23 cellular contexts compared by ENCODE assay signal in the genomic region with DNA sequence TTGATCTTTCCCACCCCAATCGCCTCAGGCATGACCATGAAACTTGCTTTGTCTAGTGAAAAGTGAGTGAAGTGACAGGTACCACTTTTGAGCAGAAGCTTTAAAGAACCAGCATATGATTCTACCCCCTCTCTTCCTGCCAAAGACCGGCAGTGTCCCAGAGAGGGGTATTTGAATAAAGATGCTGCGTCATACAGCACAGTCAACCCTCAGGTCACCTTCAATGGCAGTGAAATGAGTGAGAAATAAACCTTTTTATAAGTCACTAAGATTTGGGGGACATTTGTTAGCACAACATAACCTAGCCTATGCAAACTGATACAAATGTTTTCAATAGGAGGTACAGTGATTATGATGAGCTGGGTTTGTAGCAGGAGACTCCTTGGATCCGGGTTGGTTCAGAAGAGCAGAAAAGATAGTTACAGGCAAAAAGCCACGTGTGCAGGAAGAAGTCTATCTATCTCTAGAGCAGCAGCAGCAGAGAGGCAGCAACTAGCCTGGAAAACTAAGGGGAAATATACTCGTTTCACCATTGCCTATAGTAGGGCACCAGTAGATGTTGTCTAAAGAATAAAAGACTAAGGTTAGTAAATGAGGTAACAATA. TPM values are rescaled to one million over a fixed set of nuclear protein-coding genes. Genes with fewer than 3 reads are reported as not detected.
DNase-seq lines count a peak whose midpoint lies in the region; ATAC-seq and TF ChIP-seq lines count a peak whose summit lies in the region.
"Had no signal": no experiment of that assay in that cellular context is flagged by ENCODE, and none has a peak within 500 bp of the region (broad histone marks: within the 10 kb centered on the region; RNA-seq: fewer than 3 reads in every experiment).

No MANE protein-coding gene starts in this region.

- H3K27me3 Mint-ChIP-seq in H9 (ENCODE audit: low read depth) (no peaks in the 10 kb centered on the region), mesothelial cell of epicardium (ENCODE audit: low read depth) (no peaks in the 10 kb centered on the region)
- H3K27me3 Mint-ChIP-seq: CD4-positive, alpha-beta T cell had no signal

- no peak overlapping the region for H2BK12ac ChIP-seq in H9 (ENCODE audit: insufficient read length, low read depth, low read length)

- H4K8ac ChIP-seq in H9 (replicated peaks; ENCODE audit: insufficient read length, low read depth, low read length) = no peak overlapping the region

- no TSS peak for BruUV-seq in OCI-LY7 (replicated peaks; lab: Mats Ljungman, UMichigan)

- no peak overlapping the region for H2BK120ac ChIP-seq in H9 (ENCODE audit: low read depth, low read length, poor library complexity, severe bottlenecking)

- H4K5ac ChIP-seq in H9 (ENCODE audit: insufficient read length, low read depth, low read length) = no peak overlapping the region

- peak overlapping the region in 1 of 3 experiments; percentile 15; a peak in 2 of 7 replicates for H3K27ac Mint-ChIP-seq in H9
- peak overlapping the region; percentile 40 for H3K27ac Mint-ChIP-seq in mesothelial cell of epicardium
- H3K27ac Mint-ChIP-seq in activated naive CD4-positive, alpha-beta T cell treated with anti-CD3 and anti-CD28 coated beads, Interleukin-2, amount 50 U/mL, for 72 hours = no peak overlapping the region
- H3K27ac Mint-ChIP-seq: CD4-positive, alpha-beta T cell; HFFc6 had no signal

- POLR2A ChIA-PET in OCI-LY7 (lab: Charles Lee) = interaction anchor here (0.8 to 1.8 kb wide), 5 partner anchors 22 to 59 kb away, joined by 3 to 7 read pairs (median 4); no protein-coding TSS in a partner anchor

- H3K4me2 ChIP-seq in H9 (ENCODE audit: insufficient read depth, insufficient read length, low read length) (no peak overlapping the region), OCI-LY7 (ENCODE audit: low read length) (peak overlapping the region; percentile 87)
- H3K4me2 ChIP-seq: A549; BLaER1 treated with 17β-estradiol and CSF1 and Interleukin-3, amounts not matched to agents 10 nM and 100 nM; KMS-11 had no signal

- no peak overlapping the region for H3K18ac ChIP-seq in H9 (ENCODE audit: insufficient read length, low read depth, low read length)

- H3K27ac ChIP-seq in H9 (ENCODE audit: insufficient read length, low read depth, low read length) = no peak overlapping the region
- peak overlapping the region; percentile 90 for H3K27ac ChIP-seq in OCI-LY7 (ENCODE audit: low read depth, low read length, poor library complexity, severe bottlenecking)
- H3K27ac ChIP-seq in skeletal muscle tissue (ENCODE audit: low read depth, low read length) = peak overlapping the region; percentile 20
- H3K27ac ChIP-seq: A549, KMS-11 had no signal

- no peak overlapping the region for H2BK5ac ChIP-seq in H9 (ENCODE audit: insufficient read length, low read length)

- H3K4me1 Mint-ChIP-seq in H9 (peaks cover 11 to 12% of the 10 kb centered on the region in 2 experiments), mesothelial cell of epicardium (peaks cover 15% of the 10 kb centered on the region)

- no peak for DNase-seq in H9
- peak; percentile 44 for DNase-seq in OCI-LY7 (ENCODE audit: low spot score)
- no peak for DNase-seq in mesothelial cell of epicardium (ENCODE audit: low spot score in 2 of 2, unreplicated experiment in 2 of 2)
- no peak for DNase-seq in activated naive CD4-positive, alpha-beta T cell treated with anti-CD3 and anti-CD28 coated beads, Interleukin-2, amount 50 U/mL, for 72 hours (ENCODE audit: low spot score in 2 of 2)
- no peak for DNase-seq in 8988T
- DNase-seq: AML-193; CD4-positive, alpha-beta T cell; HFFc6; IMR-90; NCI-H1048; NCI-H1417 treated with DMSO at 0.1 percent for 48 hours; NCI-H187; NCI-H2171 treated with DMSO at 0.1 percent for 48 hours; NCI-H510A treated with DMSO at 0.1 percent for 48 hours; NCI-H748 treated with DMSO at 0.1 percent for 48 hours; Right ventricle myocardium superior; RPMI8226 had no signal

- no peaks in the 10 kb centered on the region for H3K9me3 ChIP-seq in H9 (ENCODE audit: control insufficient read depth, low read depth, low read length)
- peaks cover 14% of the 10 kb centered on the region; the same call in 1 of the 2 replicates for H3K9me3 ChIP-seq in OCI-LY7 (ENCODE audit: low read length)
- H3K9me3 ChIP-seq in skeletal muscle tissue (ENCODE audit: control insufficient read depth in 3 of 3, low read length in 3 of 3) = no peaks in the 10 kb centered on the region
- H3K9me3 ChIP-seq: HAP-1 had no signal

- no peak overlapping the region for H3K56ac ChIP-seq in H9 (ENCODE audit: insufficient read length, low read depth, low read length)

- H3K79me2 ChIP-seq in H9 (ENCODE audit: insufficient read depth, low read length) = no peaks in the 10 kb centered on the region
- H3K79me2 ChIP-seq in OCI-LY7 (ENCODE audit: insufficient read depth, low read depth, low read length) = no peaks in the 10 kb centered on the region

- no CpG with 5 or more reads among the region's 6 CpGs for WGBS in H9 (ENCODE audit: extremely low coverage, insufficient read length, low lambda C conversion rate)

- CTCF ChIA-PET in OCI-LY7 (lab: Charles Lee; ENCODE audit: unreplicated experiment) = no interaction called here

- H3K36me3 ChIP-seq in OCI-LY7 (ENCODE audit: insufficient read depth, low read length) (peaks cover 11% of the 10 kb centered on the region), skeletal muscle tissue (ENCODE audit: control insufficient read depth in 3 of 3, insufficient read depth in 3 of 3, low read length in 3 of 3) (no peaks in the 10 kb centered on the region)
- H3K36me3 ChIP-seq: BLaER1 treated with 17β-estradiol and CSF1 and Interleukin-3, amounts not matched to agents 10 nM and 100 nM; HAP-1 had no signal

- H4K91ac ChIP-seq in H9 (ENCODE audit: insufficient read length, low read depth, low read length) = no peak overlapping the region

- H2AFZ ChIP-seq in H9 (ENCODE audit: low read length) (peak overlapping the region; percentile 10), OCI-LY7 (ENCODE audit: low read length) (peak overlapping the region; percentile 85)

- H3K23ac ChIP-seq in H9 (ENCODE audit: insufficient read length, low read depth, low read length) = no peak overlapping the region

- H3K23me2 ChIP-seq in H9 (ENCODE audit: insufficient read length, low read depth, low read length, poor library complexity, severe bottlenecking) = no peaks in the 10 kb centered on the region

- no peak overlapping the region for H3K14ac ChIP-seq in H9 (ENCODE audit: insufficient read depth, low read length)

- H2BK20ac ChIP-seq in H9 (ENCODE audit: low read depth, low read length, poor library complexity, severe bottlenecking) = no peak overlapping the region

- H3K4me3 Mint-ChIP-seq in H9 (no peak overlapping the region), mesothelial cell of epicardium (no peak overlapping the region)
- H3K4me3 Mint-ChIP-seq: CD4-positive, alpha-beta T cell; HFFc6 had no signal

- H3K9me3 Mint-ChIP-seq in H9 (peaks cover 15% of the 10 kb centered on the region in 2 experiments), mesothelial cell of epicardium (peaks cover 4% of the 10 kb centered on the region)
- no peaks in the 10 kb centered on the region for H3K9me3 Mint-ChIP-seq in activated naive CD4-positive, alpha-beta T cell treated with anti-CD3 and anti-CD28 coated beads, Interleukin-2, amount 50 U/mL, for 72 hours
- H3K9me3 Mint-ChIP-seq: CD4-positive, alpha-beta T cell; HFFc6 had no signal

- H3K4ac ChIP-seq in H9 (ENCODE audit: low read depth, low read length) = no peak overlapping the region

- no peaks in the 10 kb centered on the region for H4K20me1 ChIP-seq in H9 (ENCODE audit: control insufficient read depth, insufficient read depth, insufficient read length)
- H4K20me1 ChIP-seq in OCI-LY7 (ENCODE audit: insufficient read depth, low read length) = no peaks in the 10 kb centered on the region
- H4K20me1 ChIP-seq: BLaER1 treated with 17β-estradiol and CSF1 and Interleukin-3, amounts not matched to agents 10 nM and 100 nM had no signal

- no peak overlapping the region for H2BK15ac ChIP-seq in H9 (ENCODE audit: low read depth, low read length)

- H3K9me2 ChIP-seq in OCI-LY7 (ENCODE audit: insufficient read depth, low read length) = no peaks in the 10 kb centered on the region

- intact Hi-C loops in OCI-LY7 (cut with micrococcal nuclease; ENCODE audit: unreplicated experiment) = no loop called here

- H3K4me3 ChIP-seq in OCI-LY7 (ENCODE audit: low read depth, low read length, poor library complexity, severe bottlenecking) = no peak overlapping the region
- no peak overlapping the region for H3K4me3 ChIP-seq in skeletal muscle tissue (ENCODE audit: low read length in 3 of 3)
- H3K4me3 ChIP-seq: A549; BLaER1 treated with 17β-estradiol and CSF1 and Interleukin-3, amounts not matched to agents 10 nM and 100 nM; HAP-1 had no signal

- H3K79me1 ChIP-seq in H9 (ENCODE audit: insufficient read depth, low read depth, low read length, poor library complexity, severe bottlenecking) = no peaks in the 10 kb centered on the region

- ATAC-seq in HG03521 (IDR thresholded peaks at IDR 0.05; ENCODE audit: unreplicated experiment) = no peak
- ATAC-seq in activated naive CD4-positive, alpha-beta T cell treated with anti-CD3 and anti-CD28 coated beads, Interleukin-2, amount 50 U/mL, for 72 hours = no peak
- ATAC-seq: A549 had no signal

- H3K27me3 ChIP-seq in H9 (ENCODE audit: insufficient read depth, low read length) (no peaks in the 10 kb centered on the region), skeletal muscle tissue (ENCODE audit: control insufficient read depth in 3 of 3, insufficient read depth in 3 of 3, low read length in 3 of 3) (no peaks in the 10 kb centered on the region)
- H3K27me3 ChIP-seq: BLaER1 treated with 17β-estradiol and CSF1 and Interleukin-3, amounts not matched to agents 10 nM and 100 nM had no signal

- no peak overlapping the region for H3T11ph ChIP-seq in H9 (ENCODE audit: low read length)

- H3K9ac ChIP-seq in H9 (ENCODE audit: extremely low read depth, insufficient read length, low read length) (no peak overlapping the region), skeletal muscle tissue (ENCODE audit: low read depth in 1 of 3, low read length in 3 of 3) (no peak overlapping the region)
- H3K9ac ChIP-seq: BLaER1 treated with 17β-estradiol and CSF1 and Interleukin-3, amounts not matched to agents 10 nM and 100 nM; KMS-11 had no signal

- H3K4me1 ChIP-seq in H9 (ENCODE audit: insufficient read depth, low read length) = no peaks in the 10 kb centered on the region
- peaks cover 62% of the 10 kb centered on the region for H3K4me1 ChIP-seq in OCI-LY7 (ENCODE audit: insufficient read depth, low read length, poor library complexity, severe bottlenecking)
- peaks cover 0 to 9% (median 4%) of the 10 kb centered on the region in 3 donors for H3K4me1 ChIP-seq in skeletal muscle tissue (ENCODE audit: control insufficient read depth in 3 of 3, insufficient read depth in 3 of 3, low read length in 3 of 3)
- H3K4me1 ChIP-seq: HAP-1 had no signal

- no peak for TF ChIP-seq CTCF in H9 (conservative IDR thresholded peaks at IDR 0.05)
- TF ChIP-seq CTCF in OCI-LY7 (conservative IDR thresholded peaks at IDR 0.05; ENCODE audit: low read length) = no peak
- TF ChIP-seq CTCF in mesothelial cell of epicardium (IDR thresholded peaks at IDR 0.05; ENCODE audit: unreplicated experiment) = no peak

- no peak overlapping the region for H2AK5ac ChIP-seq in H9 (ENCODE audit: insufficient read length, low read length)

- H3K36me3 Mint-ChIP-seq in H9 (ENCODE audit: insufficient read depth in 1 of 3, low read depth in 3 of 3) (peaks cover 4 to 14% (median 8%) of the 10 kb centered on the region in 3 experiments; a peak in 5 of 7 replicates), mesothelial cell of epicardium (no peaks in the 10 kb centered on the region)
- H3K36me3 Mint-ChIP-seq in activated naive CD4-positive, alpha-beta T cell treated with anti-CD3 and anti-CD28 coated beads, Interleukin-2, amount 50 U/mL, for 72 hours = no peaks in the 10 kb centered on the region

RNA-seq across cellular contexts. Expression of gene SPRY1, which starts 30.3 kb away (rescaled TPM):
- total RNA-seq in H9 (2021) (76.3 and 77.6 TPM in 2 replicates), OCI-LY7 (2022) (0.13 and 0.39 TPM in 2 replicates), mesothelial cell of epicardium (39.1 to 42.0 TPM (median 41.8 TPM) in 3 replicates), skeletal muscle tissue (77.8 TPM)
- total RNA-seq in OCI-LY7 (2014; rRNA removed; shearing (Covaris generic)) = 0.79 and 1.5 TPM in 2 replicates
- 10 to 100 TPM; 22.8 to 34.3 TPM for total RNA-seq in activated naive CD4-positive, alpha-beta T cell treated with anti-CD3 and anti-CD28 coated beads, Interleukin-2, amount 50 U/mL, for 72 hours

Comparison
In these comparisons a context has a peak if more than half of its experiments do, and no peak if none do; other contexts are left out.
1. RNA of gene SPRY1, which starts 30.3 kb away (total RNA-seq): 77.8 TPM in skeletal muscle tissue (single experiment), 76.3 to 77.6 TPM in H9, 39.1 to 42.0 TPM in mesothelial cell of epicardium and 22.8 to 34.3 TPM in activated naive CD4-positive, alpha-beta T cell treated with anti-CD3 and anti-CD28 coated beads, Interleukin-2, amount 50 U/mL, for 72 hours; 0.13 to 1.5 TPM in OCI-LY7; every median in the first group is over 4 times any median in the second.